37 cellular contexts compared by ENCODE assay signal in the genomic region with DNA sequence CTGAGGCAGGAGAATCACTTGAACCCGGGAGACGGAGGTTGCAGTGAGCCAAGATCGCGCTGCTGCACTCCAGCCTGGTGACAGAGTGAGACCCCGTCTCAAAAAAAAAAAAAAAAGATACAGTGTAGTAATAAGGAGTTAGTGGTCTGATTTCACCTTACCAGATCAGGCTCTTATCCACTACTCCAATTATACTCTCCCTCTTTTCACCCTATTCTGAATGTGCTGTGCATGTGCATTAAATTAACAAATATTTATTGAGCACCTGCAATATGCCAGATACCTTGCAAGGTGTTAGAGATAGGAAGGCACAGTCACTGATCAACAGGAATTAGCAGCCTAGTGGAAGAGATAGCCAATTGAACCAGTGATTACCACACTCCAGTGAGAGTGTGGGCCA.
"Had no signal": no experiment of that assay in that cellular context is flagged by ENCODE, and none has a peak within 500 bp of the region (broad histone marks: within the 10 kb centered on the region; RNA-seq: fewer than 3 reads in every experiment).

No MANE protein-coding gene starts in this region.

- H3K4me1 ChIP-seq: adrenal gland, ascending aorta, breast epithelium had no signal

- H3K27ac ChIP-seq: adrenal gland, ascending aorta, body of pancreas, brain microvascular endothelial cell, breast epithelium, cardiac muscle cell had no signal

- H3K9me3 ChIP-seq: adrenal gland, ascending aorta, body of pancreas, breast epithelium had no signal

- H3K4me3 ChIP-seq: adrenal gland, ascending aorta, body of pancreas, breast epithelium, cardiac muscle cell had no signal

- DNase-seq: activated effector memory CD4-positive, alpha-beta T cell treated with anti-CD3 and anti-CD28 coated beads, Interleukin-2, amount 50 U/mL, for 16 hours; activated effector memory CD4-positive, alpha-beta T cell treated with Interleukin-2 at 50 U/mL for 16 hours; activated gamma-delta T cell; activated gamma-delta T cell treated with Interleukin-2 at 50 U/mL for 16 hours; activated naive CD4-positive, alpha-beta T cell; activated naive CD4-positive, alpha-beta T cell treated with anti-CD3 and anti-CD28 coated beads for 36 hours; activated naive CD4-positive, alpha-beta T cell treated with anti-CD3 and anti-CD28 coated beads, Interleukin-2, amount 10 ng/mL, durations not matched to agents 7 days and 5 days; activated naive CD4-positive, alpha-beta T cell treated with anti-CD3 and anti-CD28 coated beads, Interleukin-2, amount 50 U/mL, for 16 hours; activated naive CD4-positive, alpha-beta T cell treated with Interleukin-2 at 50 U/mL for 16 hours; activated naive CD8-positive, alpha-beta T cell treated with anti-CD3 and anti-CD28 coated beads for 36 hours; activated naive CD8-positive, alpha-beta T cell treated with anti-CD3 and anti-CD28 coated beads, Interleukin-2, amount 10 ng/mL, durations not matched to agents 7 days and 5 days; activated naive CD8-positive, alpha-beta T cell treated with anti-CD3 and anti-CD28 coated beads, Interleukin-2, amount 50 U/mL, for 24 hours; activated T-cell treated with anti-CD3 and anti-CD28 coated beads, Interleukin-2, amount 50 U/mL, for 1 hour; activated T-cell treated with anti-CD3 and anti-CD28 coated beads, Interleukin-2, amount 50 U/mL, for 24 hours; activated T-cell treated with anti-CD3 and anti-CD28 coated beads, Interleukin-2, amount 50 U/mL, for 4 hours; activated T-cell treated with anti-CD3 and anti-CD28 coated beads, Interleukin-2, amount 50 U/mL, for 48 hours; activated T-cell treated with anti-CD3 and anti-CD28 coated beads, Interleukin-2, amount 50 U/mL, for 72 hours; adrenal gland; amniotic stem cell; amygdala; anterior cingulate cortex; aorta; body of pancreas; brain microvascular endothelial cell; caudate nucleus; central memory CD4-positive, alpha-beta T cell; cerebellar nuclear complex had no signal

- H3K36me3 Mint-ChIP-seq: activated naive CD4-positive, alpha-beta T cell treated with anti-CD3 and anti-CD28 coated beads, Interleukin-2, amount 10 ng/mL, durations not matched to agents 7 days and 5 days; activated naive CD4-positive, alpha-beta T cell treated with anti-CD3 and anti-CD28 coated beads, Interleukin-2, amount 50 U/mL, for 72 hours; brain had no signal

- H3K4me3 Mint-ChIP-seq: activated naive CD4-positive, alpha-beta T cell treated with anti-CD3 and anti-CD28 coated beads for 36 hours; activated naive CD4-positive, alpha-beta T cell treated with anti-CD3 and anti-CD28 coated beads, Interleukin-2, amount 10 ng/mL, durations not matched to agents 7 days and 5 days; activated naive CD4-positive, alpha-beta T cell treated with anti-CD3 and anti-CD28 coated beads, Interleukin-2, amount 50 U/mL, for 24 hours; activated naive CD8-positive, alpha-beta T cell; activated naive CD8-positive, alpha-beta T cell treated with anti-CD3 and anti-CD28 coated beads for 36 hours; activated naive CD8-positive, alpha-beta T cell treated with anti-CD3 and anti-CD28 coated beads, Interleukin-2, amount 10 ng/mL, durations not matched to agents 7 days and 5 days; activated naive CD8-positive, alpha-beta T cell treated with anti-CD3 and anti-CD28 coated beads, Interleukin-2, amount 50 U/mL, for 24 hours; activated T-cell treated with anti-CD3 and anti-CD28 coated beads, Interleukin-2, amount 50 U/mL, for 24 hours; activated T-cell treated with anti-CD3 and anti-CD28 coated beads, Interleukin-2, amount 50 U/mL, for 4 hours; activated T-cell treated with anti-CD3 and anti-CD28 coated beads, Interleukin-2, amount 50 U/mL, for 72 hours; activated T-helper 17 cell treated with anti-CD3 and anti-CD28 coated beads, Interleukin-2, amount 50 U/mL, for 72 hours; brain; central memory CD8-positive, alpha-beta T cell had no signal

- H3K36me3 ChIP-seq: adrenal gland, ascending aorta, brain microvascular endothelial cell, breast epithelium, cardiac muscle cell had no signal

- ATAC-seq: activated naive CD4-positive, alpha-beta T cell treated with anti-CD3 and anti-CD28 coated beads, Interleukin-2, amount 50 U/mL, for 72 hours; activated naive CD8-positive, alpha-beta T cell treated with anti-CD3 and anti-CD28 coated beads, Interleukin-2, amount 50 U/mL, for 24 hours; activated T-cell treated with anti-CD3 and anti-CD28 coated beads, Interleukin-2, amount 50 U/mL, for 4 hours; activated T-cell treated with anti-CD3 and anti-CD28 coated beads, Interleukin-2, amount 50 U/mL, for 72 hours; activated T-helper 17 cell treated with anti-CD3 and anti-CD28 coated beads, Interleukin-2, amount 50 U/mL, for 72 hours; body of pancreas had no signal

- H3K9me3 Mint-ChIP-seq: activated naive CD4-positive, alpha-beta T cell treated with anti-CD3 and anti-CD28 coated beads, Interleukin-2, amount 10 ng/mL, durations not matched to agents 7 days and 5 days; activated naive CD4-positive, alpha-beta T cell treated with anti-CD3 and anti-CD28 coated beads, Interleukin-2, amount 50 U/mL, for 24 hours; activated naive CD8-positive, alpha-beta T cell treated with anti-CD3 and anti-CD28 coated beads, Interleukin-2, amount 10 ng/mL, durations not matched to agents 7 days and 5 days; activated T-helper 17 cell treated with anti-CD3 and anti-CD28 coated beads, Interleukin-2, amount 50 U/mL, for 72 hours; central memory CD8-positive, alpha-beta T cell had no signal

- H3K27me3 Mint-ChIP-seq: activated naive CD4-positive, alpha-beta T cell treated with anti-CD3 and anti-CD28 coated beads, Interleukin-2, amount 10 ng/mL, durations not matched to agents 7 days and 5 days; activated naive CD4-positive, alpha-beta T cell treated with anti-CD3 and anti-CD28 coated beads, Interleukin-2, amount 50 U/mL, for 24 hours; activated naive CD8-positive, alpha-beta T cell; activated naive CD8-positive, alpha-beta T cell treated with anti-CD3 and anti-CD28 coated beads for 36 hours; activated naive CD8-positive, alpha-beta T cell treated with anti-CD3 and anti-CD28 coated beads, Interleukin-2, amount 10 ng/mL, durations not matched to agents 7 days and 5 days; activated naive CD8-positive, alpha-beta T cell treated with anti-CD3 and anti-CD28 coated beads, Interleukin-2, amount 50 U/mL, for 24 hours; activated T-cell treated with anti-CD3 and anti-CD28 coated beads, Interleukin-2, amount 50 U/mL, for 24 hours; activated T-helper 17 cell treated with anti-CD3 and anti-CD28 coated beads, Interleukin-2, amount 50 U/mL, for 72 hours; brain; central memory CD8-positive, alpha-beta T cell had no signal

- H3K4me1 Mint-ChIP-seq: activated naive CD4-positive, alpha-beta T cell treated with anti-CD3 and anti-CD28 coated beads, Interleukin-2, amount 10 ng/mL, durations not matched to agents 7 days and 5 days; activated naive CD4-positive, alpha-beta T cell treated with anti-CD3 and anti-CD28 coated beads, Interleukin-2, amount 50 U/mL, for 24 hours; activated naive CD8-positive, alpha-beta T cell treated with anti-CD3 and anti-CD28 coated beads for 36 hours; activated naive CD8-positive, alpha-beta T cell treated with anti-CD3 and anti-CD28 coated beads, Interleukin-2, amount 10 ng/mL, durations not matched to agents 7 days and 5 days; activated naive CD8-positive, alpha-beta T cell treated with anti-CD3 and anti-CD28 coated beads, Interleukin-2, amount 50 U/mL, for 24 hours; activated T-helper 17 cell treated with anti-CD3 and anti-CD28 coated beads, Interleukin-2, amount 50 U/mL, for 72 hours had no signal

- H3K27ac Mint-ChIP-seq: activated naive CD4-positive, alpha-beta T cell treated with anti-CD3 and anti-CD28 coated beads for 36 hours; activated naive CD4-positive, alpha-beta T cell treated with anti-CD3 and anti-CD28 coated beads, Interleukin-2, amount 10 ng/mL, durations not matched to agents 7 days and 5 days; activated naive CD4-positive, alpha-beta T cell treated with anti-CD3 and anti-CD28 coated beads, Interleukin-2, amount 50 U/mL, for 24 hours; activated naive CD4-positive, alpha-beta T cell treated with anti-CD3 and anti-CD28 coated beads, Interleukin-2, amount 50 U/mL, for 72 hours; activated naive CD8-positive, alpha-beta T cell; activated naive CD8-positive, alpha-beta T cell treated with anti-CD3 and anti-CD28 coated beads for 36 hours; activated naive CD8-positive, alpha-beta T cell treated with anti-CD3 and anti-CD28 coated beads, Interleukin-2, amount 10 ng/mL, durations not matched to agents 7 days and 5 days; activated naive CD8-positive, alpha-beta T cell treated with anti-CD3 and anti-CD28 coated beads, Interleukin-2, amount 50 U/mL, for 24 hours; activated T-cell treated with anti-CD3 and anti-CD28 coated beads, Interleukin-2, amount 50 U/mL, for 24 hours; activated T-cell treated with anti-CD3 and anti-CD28 coated beads, Interleukin-2, amount 50 U/mL, for 72 hours; activated T-helper 17 cell treated with anti-CD3 and anti-CD28 coated beads, Interleukin-2, amount 50 U/mL, for 72 hours; activated T-helper 2 cell treated with anti-CD3 and anti-CD28 coated beads, Interferon-gamma antibody, Interleukin-2, Interleukin-4, amounts not matched to agents 10 μg/mL and 5 μg/mL and 100 μg/mL, durations not matched to agents 14 hours and 24 hours and 36 hours; brain had no signal

- H3K27me3 ChIP-seq: adrenal gland, ascending aorta, body of pancreas, brain microvascular endothelial cell, breast epithelium, cardiac muscle cell had no signal
